In the genomic region with DNA sequence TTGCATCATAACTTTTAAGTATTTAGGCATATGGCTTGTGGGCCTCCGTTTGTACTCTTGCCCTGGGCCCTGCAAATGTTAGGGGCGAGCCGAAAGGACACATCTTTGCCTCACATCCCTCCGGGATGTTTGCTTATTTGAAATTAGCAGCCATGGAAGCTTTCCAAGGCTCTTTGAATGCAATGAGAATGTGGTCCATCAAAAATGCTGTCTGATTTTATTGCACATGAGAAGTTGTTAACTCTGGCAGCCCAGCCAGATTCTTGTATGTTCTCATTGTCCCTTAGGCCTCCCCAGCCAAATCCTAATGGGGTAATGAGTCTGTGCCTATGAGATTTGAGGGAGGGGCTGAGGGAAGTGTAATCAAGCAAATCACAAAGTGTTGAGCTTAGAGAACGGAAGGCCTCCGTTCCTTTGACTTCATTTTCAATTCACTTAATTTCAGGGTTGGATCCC, we compare ENCODE assay signal across 13 cellular contexts.
DNase-seq lines count a peak whose midpoint lies in the region; ATAC-seq and TF ChIP-seq lines count a peak whose summit lies in the region.
"Had no signal": no experiment of that assay in that cellular context is flagged by ENCODE, and none has a peak within 500 bp of the region (broad histone marks: within the 10 kb centered on the region; RNA-seq: fewer than 3 reads in every experiment).

No MANE protein-coding gene starts in this region.

- TF ChIP-seq POLR2A in prostate gland (IDR thresholded peaks at IDR 0.05): no peak

- no peaks in the 10 kb centered on the region for H3K27me3 ChIP-seq in BJ (ENCODE audit: control insufficient read depth, insufficient read depth, low read length)
- H3K27me3 ChIP-seq in fibroblast of lung (ENCODE audit: control insufficient read depth, insufficient read depth, low read length): no peaks in the 10 kb centered on the region
- H3K27me3 ChIP-seq in prostate gland (replicated peaks; ENCODE audit: insufficient read depth): no peaks in the 10 kb centered on the region

- DNase-seq in BJ (ENCODE audit: low read depth) (peak; percentile 91), NCI-H1105 treated with DMSO at 0.1 percent for 48 hours (lab: John Stamatoyannopoulos, UW) (peak; percentile 88), fibroblast of lung (ENCODE audit: low read depth in 2 of 2) (peak; percentile 66 to 95), prostate gland (ENCODE audit: low spot score) (peak; percentile 72), occipital lobe (lab: John Stamatoyannopoulos, UW) (no peak), A172 (ENCODE audit: low spot score) (no peak), activated T-cell treated with anti-CD3 and anti-CD28 coated beads for 4 hours (no peak)
- DNase-seq: activated CD4-positive, alpha-beta memory T cell treated with anti-CD3 and anti-CD28 coated beads for 36 hours; Calu3; KBM-7; kidney glomerular epithelial cell; NCI-H82 had no signal

- H2AFZ ChIP-seq in fibroblast of lung (ENCODE audit: low read length): no peak overlapping the region

- H3K4me3 ChIP-seq in BJ (ENCODE audit: low read depth, low read length): no peak overlapping the region
- H3K4me3 ChIP-seq in fibroblast of lung (replicated peaks in 1 of 4; ENCODE audit: control extremely low read depth in 1 of 4, insufficient read depth in 1 of 4, low read depth in 3 of 4, low read length in 4 of 4): no peak overlapping the region
- H3K4me3 ChIP-seq in prostate gland: no peak overlapping the region

- H3K4me1 ChIP-seq in fibroblast of lung (ENCODE audit: control insufficient read depth, extremely low read depth, insufficient read depth, low read length) (peaks cover 13% of the 10 kb centered on the region), prostate gland (replicated peaks) (peaks cover 2% of the 10 kb centered on the region)

- TF ChIP-seq CTCF in BJ (IDR thresholded peaks at IDR 0.05; ENCODE audit: insufficient read depth, low read depth, low read length): no peak
- no peak for TF ChIP-seq CTCF in fibroblast of lung (conservative IDR thresholded peaks at IDR 0.05 in 1 of 2, IDR thresholded peaks at IDR 0.05 in 1 of 2; ENCODE audit: low read depth in 1 of 2, low read length in 2 of 2)
- TF ChIP-seq CTCF in prostate gland (IDR thresholded peaks at IDR 0.05): no peak

- no peaks in the 10 kb centered on the region for H3K9me3 ChIP-seq in fibroblast of lung (ENCODE audit: control insufficient read depth, insufficient read depth, low read depth, low read length)
- no peaks in the 10 kb centered on the region for H3K9me3 ChIP-seq in prostate gland

- intact Hi-C loops in prostate gland (cut with DNase I): no loop called here

- H3K9ac ChIP-seq in fibroblast of lung (ENCODE audit: insufficient read depth, low read length): no peak overlapping the region

- no peaks in the 10 kb centered on the region for H3K36me3 ChIP-seq in BJ (ENCODE audit: control insufficient read depth, insufficient read depth, low read length)
- no peaks in the 10 kb centered on the region for H3K36me3 ChIP-seq in fibroblast of lung (ENCODE audit: control insufficient read depth, insufficient read depth, low read length)
- no peaks in the 10 kb centered on the region for H3K36me3 ChIP-seq in prostate gland

- H3K79me2 ChIP-seq in fibroblast of lung (ENCODE audit: control insufficient read depth, insufficient read depth, low read length): no peaks in the 10 kb centered on the region

- CTCF ChIA-PET in BJ (lab: Yijun Ruan, JAX): interaction anchor here (0.6 to 1.7 kb wide), 2 partner anchors 16 to 1093 kb away, joined by 4 to 5 read pairs; no protein-coding TSS in a partner anchor

- WGBS in prostate gland: 17% methylated on average over 6 of the region's 6 CpGs

- POLR2A ChIA-PET in BJ (lab: Charles Lee): no interaction called here

- no peaks in the 10 kb centered on the region for H4K20me1 ChIP-seq in fibroblast of lung (ENCODE audit: control insufficient read depth, extremely low read depth, insufficient read depth, low read length)

- no peak overlapping the region for H3K27ac ChIP-seq in fibroblast of lung (ENCODE audit: insufficient read depth, low read length)
- H3K27ac ChIP-seq in prostate gland: peak overlapping the region; percentile 34 to 45

- H3K4me2 ChIP-seq in fibroblast of lung (ENCODE audit: extremely low read depth, insufficient read depth, low read length): no peak overlapping the region

- no peak for ATAC-seq in HG02973 (IDR thresholded peaks at IDR 0.05; ENCODE audit: unreplicated experiment)

Comparison
In these comparisons a context has a peak if more than half of its experiments do, and no peak if none do; other contexts are left out.
1. DNase-seq: peak in BJ (single experiment), NCI-H1105 treated with DMSO at 0.1 percent for 48 hours (single experiment), fibroblast of lung (2 of 2) and prostate gland (single experiment); none in occipital lobe (single experiment), A172 (single experiment) and activated T-cell treated with anti-CD3 and anti-CD28 coated beads for 4 hours (single experiment).